8 cellular contexts compared by ENCODE assay signal in the genomic region with DNA sequence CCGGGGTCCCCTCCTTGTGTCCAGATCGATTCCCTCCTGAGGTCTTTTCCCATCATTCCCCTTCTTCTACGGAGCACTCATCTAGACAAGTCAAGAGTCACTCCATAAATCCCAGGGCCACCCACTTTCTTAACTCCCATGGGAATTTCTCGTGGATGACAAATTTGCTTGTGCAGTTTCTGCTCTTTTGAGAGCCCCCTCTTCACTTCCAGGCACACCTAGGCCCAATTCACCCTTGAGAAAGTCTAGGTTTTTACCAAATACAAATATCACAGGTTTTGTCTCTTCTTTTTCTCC. TPM values are rescaled to one million over a fixed set of nuclear protein-coding genes. Genes with fewer than 3 reads are reported as not detected.
DNase-seq lines count a peak whose midpoint lies in the region; ATAC-seq, FAIRE-seq and TF ChIP-seq lines count a peak whose summit lies in the region.

No MANE protein-coding gene starts in this region.

- intact Hi-C loops in A673 (cut with micrococcal nuclease; ENCODE audit: unreplicated experiment), result no loop called here

- H3K4me3 ChIP-seq in A673 (ENCODE audit: low read depth, low read length, poor library complexity, severe bottlenecking), result peak overlapping the region; percentile 84
- peak overlapping the region; percentile 91 for H3K4me3 ChIP-seq in HUES48 (ENCODE audit: low read depth, low read length)
- H3K4me3 ChIP-seq in bronchial epithelial cell (ENCODE audit: low read depth, low read length), result peak overlapping the region; percentile 93
- H3K4me3 ChIP-seq in mucosa of rectum (ENCODE audit: low read length in 2 of 2), result peak overlapping the region; percentile 76 to 91

- H3K9me3 ChIP-seq in A673 (ENCODE audit: low read depth, low read length, poor library complexity, severe bottlenecking) (no peaks in the 10 kb centered on the region), HUES48 (ENCODE audit: control insufficient read depth, insufficient read depth, low read length) (no peaks in the 10 kb centered on the region), mucosa of rectum (ENCODE audit: control insufficient read depth in 2 of 2, low read length in 2 of 2) (no peaks in the 10 kb centered on the region)

- ATAC-seq in HG02798 (IDR thresholded peaks at IDR 0.05; ENCODE audit: poor library complexity, unreplicated experiment) (no peak), HG03439 (IDR thresholded peaks at IDR 0.05; ENCODE audit: unreplicated experiment) (no peak), HG02571 (IDR thresholded peaks at IDR 0.05; ENCODE audit: unreplicated experiment) (no peak)

- H3K27me3 ChIP-seq in A673 (replicated peaks; ENCODE audit: insufficient read depth, low read depth, low read length, poor library complexity) (no peaks in the 10 kb centered on the region), HUES48 (ENCODE audit: control insufficient read depth, insufficient read depth, low read length) (no peaks in the 10 kb centered on the region), bronchial epithelial cell (ENCODE audit: control insufficient read depth, insufficient read depth, low read length) (no peaks in the 10 kb centered on the region), mucosa of rectum (ENCODE audit: control insufficient read depth in 2 of 2, insufficient read depth in 2 of 2, low read length in 2 of 2) (no peaks in the 10 kb centered on the region)

- H3K4me1 ChIP-seq in A673 (ENCODE audit: insufficient read depth, low read length, poor library complexity, severe bottlenecking) (peaks cover 12% of the 10 kb centered on the region), HUES48 (ENCODE audit: control insufficient read depth, insufficient read depth, low read length) (peaks cover 8% of the 10 kb centered on the region; the same call in 1 of the 2 replicates), mucosa of rectum (ENCODE audit: control insufficient read depth in 2 of 2, insufficient read depth in 2 of 2, low read length in 2 of 2) (peaks cover 12 to 17% of the 10 kb centered on the region in 2 donors)

- H3K36me3 ChIP-seq in A673 (ENCODE audit: insufficient read depth, low read length, poor library complexity, severe bottlenecking), result peaks cover 48% of the 10 kb centered on the region
- peaks cover 59% of the 10 kb centered on the region for H3K36me3 ChIP-seq in HUES48 (ENCODE audit: control insufficient read depth, insufficient read depth, low read length)
- H3K36me3 ChIP-seq in bronchial epithelial cell (ENCODE audit: control insufficient read depth, insufficient read depth, low read length), result peaks cover 22% of the 10 kb centered on the region
- H3K36me3 ChIP-seq in mucosa of rectum (ENCODE audit: control insufficient read depth in 2 of 2, insufficient read depth in 2 of 2, low read length in 2 of 2), result peaks cover 33 to 52% of the 10 kb centered on the region in 2 donors

- BruUV-seq in A673 (replicated peaks; lab: Mats Ljungman, UMichigan), result no TSS peak

- H3K27ac ChIP-seq in A673 (ENCODE audit: low read depth, low read length, poor library complexity, severe bottlenecking), result peak overlapping the region; percentile 90
- H3K27ac ChIP-seq in HUES48 (ENCODE audit: low read depth, low read length), result peak overlapping the region; percentile 73
- peak overlapping the region in 1 of 2 donors; percentile 52 for H3K27ac ChIP-seq in mucosa of rectum (ENCODE audit: low read depth in 2 of 2, low read length in 2 of 2)

- CTCF ChIA-PET in A673 (lab: Charles Lee), result no interaction called here

- no peak for FAIRE-seq in bronchial epithelial cell (lab: Jason Lieb, UNC)

- DNase-seq in A673 (ENCODE audit: low spot score) (no peak), bronchial epithelial cell (ENCODE audit: low read depth) (no peak), DMS153 (lab: John Stamatoyannopoulos, UW) (no peak)

- POLR2A ChIA-PET in A673 (lab: Charles Lee; ENCODE audit: low non-redundant PET), result interaction anchor here (0.6 to 1.3 kb wide), 2 partner anchors 14 to 22 kb away, joined by 3 to 8 read pairs; a partner anchor contains a TSS

- H3K9ac ChIP-seq in HUES48 (ENCODE audit: low read depth, low read length) (peak overlapping the region; percentile 86), mucosa of rectum (ENCODE audit: low read depth in 1 of 2, low read length in 2 of 2) (peak overlapping the region; percentile 62 to 77)

- TF ChIP-seq CTCF in A673 (conservative IDR thresholded peaks at IDR 0.05; ENCODE audit: low read depth, low read length), result no peak
- no peak for TF ChIP-seq CTCF in bronchial epithelial cell (IDR thresholded peaks at IDR 0.05; ENCODE audit: insufficient read depth, low read length, severe bottlenecking)

RNA-seq across cellular contexts. Expression of a gene that starts 0.5 kb away (rescaled TPM):
- total RNA-seq in A673 (2021) (115 TPM in 2 replicates), bronchial epithelial cell (59.8 and 67.5 TPM in 2 replicates)

RNA-seq across cellular contexts. Expression of a gene that starts 7.2 kb away (rescaled TPM):
- not detected in 2 replicates for total RNA-seq in A673 (2021)
- total RNA-seq in bronchial epithelial cell, result not detected in 2 replicates

RNA-seq across cellular contexts. Expression of a gene that starts 12.3 kb away (rescaled TPM):
- total RNA-seq in A673 (2021) (0.26 TPM in 1 of 2 replicates, not detected in the other), bronchial epithelial cell (under 0.01 TPM in 2 replicates)

RNA-seq across cellular contexts. Expression of a gene that starts 13.6 kb away (rescaled TPM):
- total RNA-seq in A673 (2021), result 37.7 and 47.1 TPM in 2 replicates
- 0.26 and 0.53 TPM in 2 replicates for total RNA-seq in bronchial epithelial cell

RNA-seq across cellular contexts. Expression of a gene that starts 22.3 kb away (rescaled TPM):
- total RNA-seq in A673 (2021) (27.5 and 36.8 TPM in 2 replicates), bronchial epithelial cell (29.0 and 40.7 TPM in 2 replicates)
